Comparison of ENCODE assay signal across 9 cellular contexts in genomic region chr14:106459971-106460730, GRCh38.
DNase-seq lines count a peak whose midpoint lies in the region; ATAC-seq and TF ChIP-seq lines count a peak whose summit lies in the region.
"Had no signal": no experiment of that assay in that cellular context is flagged by ENCODE, and none has a peak within 500 bp of the region (broad histone marks: within the 10 kb centered on the region; RNA-seq: fewer than 3 reads in every experiment).

No MANE protein-coding gene starts in this region.

- TF ChIP-seq CTCF in GM12875 (IDR thresholded peaks at IDR 0.05; ENCODE audit: borderline replicate concordance, insufficient read depth, low read depth, low read length) (peak; percentile 49), stomach (IDR thresholded peaks at IDR 0.05) (no peak)

- no peaks in the 10 kb centered on the region for H3K27me3 ChIP-seq in stomach

- H3K4me1 ChIP-seq in stomach: no peaks in the 10 kb centered on the region
- H3K4me1 ChIP-seq: heart left ventricle had no signal

- intact Hi-C loops in stomach (cut with DNase I; ENCODE audit: low total_unique reads): no loop called here

- H3K4me3 ChIP-seq in GM12875 (ENCODE audit: low read depth, low read length): no peak overlapping the region
- H3K4me3 ChIP-seq in stomach: no peak overlapping the region
- H3K4me3 ChIP-seq: heart left ventricle had no signal

- no peak for ATAC-seq in GM21515 (IDR thresholded peaks at IDR 0.05; ENCODE audit: unreplicated experiment)
- ATAC-seq in HG02623 (IDR thresholded peaks at IDR 0.05; ENCODE audit: unreplicated experiment): no peak
- ATAC-seq: heart left ventricle had no signal

- TF ChIP-seq POLR2A in stomach (IDR thresholded peaks at IDR 0.05): no peak

- TF ChIP-seq EP300 in stomach (IDR thresholded peaks at IDR 0.05): no peak

- no peak overlapping the region for H3K27ac ChIP-seq in stomach
- H3K27ac ChIP-seq: heart left ventricle had no signal

- H3K36me3 ChIP-seq in stomach: no peaks in the 10 kb centered on the region
- H3K36me3 ChIP-seq: heart left ventricle had no signal

- WGBS in stomach, 5 donors: 83 to 88% (median 86%) methylated on average over 40 of the region's 40 CpGs

- peaks cover 0 to 13% (median 3%) of the 10 kb centered on the region in 4 donors for H3K9me3 ChIP-seq in stomach
- H3K9me3 ChIP-seq: heart left ventricle had no signal

- DNase-seq in NCI-H69 (lab: John Stamatoyannopoulos, UW) (peak; percentile 55), stomach (no peak), amniotic stem cell (lab: John Stamatoyannopoulos, UW) (no peak)
- DNase-seq in activated T-cell treated with anti-CD3 and anti-CD28 coated beads, Interleukin-2, amount 50 U/mL, for 48 hours: peak; percentile 82 to 83
- DNase-seq in stimulated activated CD4-positive, alpha-beta T cell treated with anti-CD3 and anti-CD28 coated beads, Interleukin-2, amount 100 ng/mL, for 48 hours: peak; percentile 73 to 74

Comparison
In these comparisons a context has a peak if more than half of its experiments do, and no peak if none do; other contexts are left out.
1. DNase-seq: peak in NCI-H69 (single experiment), activated T-cell treated with anti-CD3 and anti-CD28 coated beads, Interleukin-2, amount 50 U/mL, for 48 hours (2 of 2) and stimulated activated CD4-positive, alpha-beta T cell treated with anti-CD3 and anti-CD28 coated beads, Interleukin-2, amount 100 ng/mL, for 48 hours (2 of 2); none in stomach (single experiment) and amniotic stem cell (single experiment).